24 cellular contexts compared by ENCODE assay signal in the genomic region with DNA sequence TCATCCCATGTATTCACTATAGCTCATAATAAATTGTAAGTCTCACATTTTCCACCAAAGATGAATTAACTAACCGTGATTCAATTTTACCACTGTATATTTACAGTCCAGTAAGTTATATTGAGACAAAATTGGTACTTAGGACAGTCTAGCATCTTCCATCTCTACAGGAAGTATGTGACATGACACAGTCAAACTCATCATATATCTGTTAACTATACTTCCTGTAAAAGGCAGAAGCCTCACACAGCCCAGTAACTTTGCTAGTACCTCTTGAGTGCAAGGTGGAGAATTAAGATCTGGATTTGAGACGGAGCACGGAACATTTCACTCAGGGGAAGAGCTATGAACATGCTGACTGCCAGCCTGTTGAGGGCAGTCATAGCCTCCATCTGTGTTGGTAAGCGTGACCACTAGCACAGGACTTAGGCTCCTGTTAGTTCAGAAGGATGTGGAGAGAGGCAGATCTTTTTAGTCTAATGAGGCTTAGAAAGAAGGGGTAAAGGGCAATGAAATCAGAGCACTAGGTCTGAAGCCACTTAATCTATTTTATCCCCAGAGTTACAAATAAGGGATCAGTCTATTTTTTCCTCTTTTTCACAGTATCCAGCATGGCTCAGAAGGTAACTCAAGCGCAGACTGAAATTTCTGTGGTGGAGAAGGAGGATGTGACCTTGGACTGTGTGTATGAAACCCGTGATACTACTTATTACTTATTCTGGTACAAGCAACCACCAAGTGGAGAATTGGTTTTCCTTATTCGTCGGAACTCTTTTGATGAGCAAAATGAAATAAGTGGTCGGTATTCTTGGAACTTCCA.
DNase-seq lines count a peak whose midpoint lies in the region; ATAC-seq and TF ChIP-seq lines count a peak whose summit lies in the region.
"Had no signal": no experiment of that assay in that cellular context is flagged by ENCODE, and none has a peak within 500 bp of the region (broad histone marks: within the 10 kb centered on the region; RNA-seq: fewer than 3 reads in every experiment).

No MANE protein-coding gene starts in this region.

- POLR2A ChIA-PET in activated CD4-positive, alpha-beta T cell treated with anti-CD3 and anti-CD28 coated beads, Interleukin-2, amount 10 ng/mL, durations not matched to agents 7 days and 5 days (lab: Charles Lee), result no interaction called here
- POLR2A ChIA-PET in CD8-positive, alpha-beta memory T cell (lab: Charles Lee), result no interaction called here

- H3K9me3 Mint-ChIP-seq in activated CD4-positive, alpha-beta T cell treated with anti-CD3 and anti-CD28 coated beads, Interleukin-2, amount 10 ng/mL, durations not matched to agents 7 days and 5 days, result no peaks in the 10 kb centered on the region
- H3K9me3 Mint-ChIP-seq in CD8-positive, alpha-beta memory T cell, result no peaks in the 10 kb centered on the region
- no peaks in the 10 kb centered on the region for H3K9me3 Mint-ChIP-seq in activated T-helper 17 cell treated with anti-CD3 and anti-CD28 coated beads, Interleukin-2, amount 50 U/mL, for 72 hours

- H3K9me3 ChIP-seq in CD8-positive, alpha-beta memory T cell (ENCODE audit: low read length), result no peaks in the 10 kb centered on the region
- H3K9me3 ChIP-seq in osteoblast (ENCODE audit: low read depth, low read length), result peaks cover 4% of the 10 kb centered on the region
- H3K9me3 ChIP-seq: prostate gland, upper lobe of left lung had no signal

- peaks cover 34% of the 10 kb centered on the region for H3K4me1 Mint-ChIP-seq in activated CD4-positive, alpha-beta T cell treated with anti-CD3 and anti-CD28 coated beads, Interleukin-2, amount 10 ng/mL, durations not matched to agents 7 days and 5 days
- peaks cover 13 to 18% (median 16%) of the 10 kb centered on the region in 3 donors for H3K4me1 Mint-ChIP-seq in CD8-positive, alpha-beta memory T cell
- peaks cover under 1% of the 10 kb centered on the region for H3K4me1 Mint-ChIP-seq in activated T-helper 17 cell treated with anti-CD3 and anti-CD28 coated beads, Interleukin-2, amount 50 U/mL, for 72 hours

- peak overlapping the region; percentile 64 for H3K4me3 Mint-ChIP-seq in activated CD4-positive, alpha-beta T cell treated with anti-CD3 and anti-CD28 coated beads, Interleukin-2, amount 10 ng/mL, durations not matched to agents 7 days and 5 days
- peak overlapping the region; percentile 78 to 86 (median 82) for H3K4me3 Mint-ChIP-seq in CD8-positive, alpha-beta memory T cell
- peak overlapping the region; percentile 77 for H3K4me3 Mint-ChIP-seq in activated T-helper 17 cell treated with anti-CD3 and anti-CD28 coated beads, Interleukin-2, amount 50 U/mL, for 72 hours

- H3K27ac Mint-ChIP-seq in activated CD4-positive, alpha-beta T cell treated with anti-CD3 and anti-CD28 coated beads, Interleukin-2, amount 10 ng/mL, durations not matched to agents 7 days and 5 days, result peak overlapping the region; percentile 80
- H3K27ac Mint-ChIP-seq in CD8-positive, alpha-beta memory T cell, result peak overlapping the region; percentile 76 to 93 (median 83)
- H3K27ac Mint-ChIP-seq in activated T-helper 17 cell treated with anti-CD3 and anti-CD28 coated beads, Interleukin-2, amount 50 U/mL, for 72 hours, result peak overlapping the region; percentile 91

- DNase-seq in activated CD4-positive, alpha-beta T cell treated with anti-CD3 and anti-CD28 coated beads, Interleukin-2, amount 10 ng/mL, durations not matched to agents 7 days and 5 days, result no peak
- no peak for DNase-seq in activated CD4-positive, alpha-beta T cell treated with anti-CD3 and anti-CD28 coated beads, Interleukin-2, amount 50 U/mL, for 48 hours
- no peak for DNase-seq in CD8-positive, alpha-beta memory T cell
- DNase-seq in osteoblast (ENCODE audit: insufficient read length, low spot score, missing footprints), result peak; percentile 22
- no peak for DNase-seq in GM10266 (ENCODE audit: extremely low spot score)
- DNase-seq: amniotic stem cell; Caco-2; DND-41; foreskin keratinocyte; heart right ventricle; KG1; MV-4-11; NCI-H146; NCI-H524; NK-92 treated with Interleukin-12 subunit alpha and Interleukin-12 subunit beta, amount 100 ng/mL, for 24 hours; SHP77; stimulated activated CD8-positive, alpha-beta memory T cell treated with anti-CD3 and anti-CD28 coated beads, Interleukin-4, amount 100 ng/mL, for 48 hours; upper lobe of left lung had no signal

- H3K36me3 ChIP-seq in CD8-positive, alpha-beta memory T cell (ENCODE audit: insufficient read depth, low read length), result no peaks in the 10 kb centered on the region
- no peaks in the 10 kb centered on the region for H3K36me3 ChIP-seq in osteoblast (ENCODE audit: insufficient read depth, low read length)
- H3K36me3 ChIP-seq: heart right ventricle, prostate gland, upper lobe of left lung had no signal

- H3K36me3 Mint-ChIP-seq in activated CD4-positive, alpha-beta T cell treated with anti-CD3 and anti-CD28 coated beads, Interleukin-2, amount 10 ng/mL, durations not matched to agents 7 days and 5 days (ENCODE audit: low read depth), result peaks cover 15% of the 10 kb centered on the region
- peaks cover 0 to 2% (median 0%) of the 10 kb centered on the region in 3 donors for H3K36me3 Mint-ChIP-seq in CD8-positive, alpha-beta memory T cell
- H3K36me3 Mint-ChIP-seq in activated T-helper 17 cell treated with anti-CD3 and anti-CD28 coated beads, Interleukin-2, amount 50 U/mL, for 72 hours (ENCODE audit: low read depth), result no peaks in the 10 kb centered on the region

- peaks cover 8% of the 10 kb centered on the region for H3K4me1 ChIP-seq in CD8-positive, alpha-beta memory T cell (ENCODE audit: insufficient read depth, low read length)
- H3K4me1 ChIP-seq in osteoblast (ENCODE audit: insufficient read depth, low read length), result no peaks in the 10 kb centered on the region
- H3K4me1 ChIP-seq: foreskin keratinocyte, prostate gland had no signal

- peak; percentile 61 for ATAC-seq in activated T-helper 17 cell treated with anti-CD3 and anti-CD28 coated beads, Interleukin-2, amount 50 U/mL, for 72 hours (replicated peaks)
- ATAC-seq in HG03342 (IDR thresholded peaks at IDR 0.05; ENCODE audit: unreplicated experiment) (no peak), HG03460 (IDR thresholded peaks at IDR 0.05; ENCODE audit: unreplicated experiment) (no peak)
- ATAC-seq: A549, esophagus mucosa, foreskin keratinocyte, heart right ventricle had no signal

- H3K79me2 ChIP-seq in osteoblast (ENCODE audit: insufficient read depth, low read length), result no peaks in the 10 kb centered on the region

- no peak overlapping the region for H3K4me2 ChIP-seq in osteoblast (ENCODE audit: insufficient read depth, low read length)
- H3K4me2 ChIP-seq: A549 had no signal

- H4K20me1 ChIP-seq in osteoblast (ENCODE audit: insufficient read depth, low read length), result no peaks in the 10 kb centered on the region

- no peak overlapping the region for H2AFZ ChIP-seq in osteoblast (ENCODE audit: low read length)

- H3K27me3 Mint-ChIP-seq in activated CD4-positive, alpha-beta T cell treated with anti-CD3 and anti-CD28 coated beads, Interleukin-2, amount 10 ng/mL, durations not matched to agents 7 days and 5 days, result no peaks in the 10 kb centered on the region
- peaks cover 0 to 2% of the 10 kb centered on the region in 2 donors for H3K27me3 Mint-ChIP-seq in CD8-positive, alpha-beta memory T cell
- H3K27me3 Mint-ChIP-seq in activated T-helper 17 cell treated with anti-CD3 and anti-CD28 coated beads, Interleukin-2, amount 50 U/mL, for 72 hours, result no peaks in the 10 kb centered on the region

- H3K27ac ChIP-seq in CD8-positive, alpha-beta memory T cell (ENCODE audit: low read depth, low read length), result no peak overlapping the region
- H3K27ac ChIP-seq in osteoblast (ENCODE audit: low read depth, low read length), result no peak overlapping the region
- H3K27ac ChIP-seq: A549, foreskin keratinocyte, heart right ventricle, prostate gland, upper lobe of left lung had no signal

- TF ChIP-seq CTCF in osteoblast (IDR thresholded peaks at IDR 0.05; ENCODE audit: extremely low read depth, low read depth, low read length), result no peak
- no peak for TF ChIP-seq CTCF in GM10266 (IDR thresholded peaks at IDR 0.05; ENCODE audit: control insufficient read depth, insufficient read depth, low read depth, missing control alignments)

- CTCF ChIA-PET in activated CD4-positive, alpha-beta T cell treated with anti-CD3 and anti-CD28 coated beads, Interleukin-2, amount 10 ng/mL, durations not matched to agents 7 days and 5 days (lab: Charles Lee), result interaction anchor here (0.7 kb wide), 1 partner anchor 29 kb away, joined by 5 read pairs; no protein-coding TSS in a partner anchor
- CTCF ChIA-PET in CD8-positive, alpha-beta memory T cell (lab: Charles Lee), result interaction anchor here (0.8 kb wide), 1 partner anchor 10 kb away, joined by 3 read pairs; no protein-coding TSS in a partner anchor

- peak overlapping the region; percentile 22 for H3K4me3 ChIP-seq in CD8-positive, alpha-beta memory T cell (ENCODE audit: low read length)
- no peak overlapping the region for H3K4me3 ChIP-seq in osteoblast (ENCODE audit: insufficient read depth, low read length)
- H3K4me3 ChIP-seq: A549, heart right ventricle, prostate gland, upper lobe of left lung had no signal

- H3K27me3 ChIP-seq in CD8-positive, alpha-beta memory T cell (ENCODE audit: insufficient read depth, low read length, poor library complexity, severe bottlenecking), result no peaks in the 10 kb centered on the region
- H3K27me3 ChIP-seq in osteoblast (ENCODE audit: insufficient read depth, low read length), result no peaks in the 10 kb centered on the region
- H3K27me3 ChIP-seq: foreskin keratinocyte, heart right ventricle, upper lobe of left lung had no signal
